In genomic region chr2:230865766-230866703, GRCh38 we compare ENCODE assay signal across 9 cellular contexts. TPM values are rescaled to one million over a fixed set of nuclear protein-coding genes. Genes with fewer than 3 reads are reported as not detected.
DNase-seq lines count a peak whose midpoint lies in the region; ATAC-seq and TF ChIP-seq lines count a peak whose summit lies in the region.
"Had no signal": no experiment of that assay in that cellular context is flagged by ENCODE, and none has a peak within 500 bp of the region (broad histone marks: within the 10 kb centered on the region; RNA-seq: fewer than 3 reads in every experiment).

No MANE protein-coding gene starts in this region.

- H3K36me3 ChIP-seq in GM23338 (ENCODE audit: insufficient read depth): no peaks in the 10 kb centered on the region

- peaks cover 65% of the 10 kb centered on the region for H3K4me1 ChIP-seq in GM23338 (ENCODE audit: insufficient read depth)

- DNase-seq in AG08395 (ENCODE audit: low spot score) (peak; percentile 41), GM23338 (ENCODE audit: low spot score) (peak; percentile 55), glomerular visceral epithelial cell (ENCODE audit: extremely low spot score) (peak; percentile 50), posterior cingulate gyrus (peak in 8 of 10 donors; percentile 53 to 93 (median 67))
- no peak for DNase-seq in activated T-helper 1 cell treated with anti-CD3 and anti-CD28 coated beads, Interleukin-12 subunit alpha, Interleukin-12 subunit beta, Interleukin-2, Interleukin-4 antibody, amounts not matched to agents 30 ng/mL and 10 ng/mL and 1 ng/mL, durations not matched to agents 14 hours and 24 hours and 36 hours (ENCODE audit: low spot score)
- DNase-seq: left cardiac atrium had no signal

- H3K27me3 ChIP-seq in GM23338 (ENCODE audit: insufficient read depth): no peaks in the 10 kb centered on the region

- TF ChIP-seq CTCF in GM23338 (conservative IDR thresholded peaks at IDR 0.05; ENCODE audit: low read depth in 2 of 2): no peak

- H3K27ac Mint-ChIP-seq in GM23338: peak overlapping the region; percentile 92
- H3K27ac Mint-ChIP-seq in activated T-helper 1 cell treated with anti-CD3 and anti-CD28 coated beads, Interleukin-12 subunit alpha, Interleukin-12 subunit beta, Interleukin-2, Interleukin-4 antibody, amounts not matched to agents 30 ng/mL and 10 ng/mL and 1 ng/mL, durations not matched to agents 14 hours and 24 hours and 36 hours: no peak overlapping the region

- intact Hi-C loops in activated T-helper 1 cell treated with anti-CD3 and anti-CD28 coated beads, Interleukin-12 subunit alpha, Interleukin-12 subunit beta, Interleukin-2, Interleukin-4 antibody, amounts not matched to agents 30 ng/mL and 10 ng/mL and 1 ng/mL, durations not matched to agents 14 hours and 24 hours and 36 hours (cut with micrococcal nuclease): no loop called here
- intact Hi-C loops in posterior cingulate gyrus (cut with DNase I): no loop called here

- no peaks in the 10 kb centered on the region for H3K9me2 ChIP-seq in GM23338 (ENCODE audit: insufficient read depth)

- H3K4me1 Mint-ChIP-seq in GM23338: peaks cover 76% of the 10 kb centered on the region
- peaks cover 23% of the 10 kb centered on the region for H3K4me1 Mint-ChIP-seq in activated T-helper 1 cell treated with anti-CD3 and anti-CD28 coated beads, Interleukin-12 subunit alpha, Interleukin-12 subunit beta, Interleukin-2, Interleukin-4 antibody, amounts not matched to agents 30 ng/mL and 10 ng/mL and 1 ng/mL, durations not matched to agents 14 hours and 24 hours and 36 hours (ENCODE audit: low read depth)

- peaks cover 62% of the 10 kb centered on the region for H3K79me2 ChIP-seq in GM23338 (replicated peaks; ENCODE audit: insufficient read depth)

- peak; percentile 1 for ATAC-seq in GM23338
- no peak for ATAC-seq in GM18873 (IDR thresholded peaks at IDR 0.05; ENCODE audit: low FRiP score, unreplicated experiment)
- ATAC-seq in HG02571 (IDR thresholded peaks at IDR 0.05; ENCODE audit: unreplicated experiment): no peak
- no peak for ATAC-seq in HG03135 (IDR thresholded peaks at IDR 0.05; ENCODE audit: unreplicated experiment)

- peak overlapping the region; percentile 97 for H3K27ac ChIP-seq in GM23338 (ENCODE audit: low read depth)

- H3K9me3 Mint-ChIP-seq in GM23338: no peaks in the 10 kb centered on the region
- H3K9me3 Mint-ChIP-seq in activated T-helper 1 cell treated with anti-CD3 and anti-CD28 coated beads, Interleukin-12 subunit alpha, Interleukin-12 subunit beta, Interleukin-2, Interleukin-4 antibody, amounts not matched to agents 30 ng/mL and 10 ng/mL and 1 ng/mL, durations not matched to agents 14 hours and 24 hours and 36 hours: no peaks in the 10 kb centered on the region

- peaks cover 9% of the 10 kb centered on the region; the same call in 1 of the 2 replicates for H3F3A ChIP-seq in GM23338 (replicated peaks; ENCODE audit: low read depth)

- H3K36me3 Mint-ChIP-seq in GM23338 (ENCODE audit: low read depth): peaks cover 18% of the 10 kb centered on the region; the same call in 2 of the 3 replicates
- H3K36me3 Mint-ChIP-seq in activated T-helper 1 cell treated with anti-CD3 and anti-CD28 coated beads, Interleukin-12 subunit alpha, Interleukin-12 subunit beta, Interleukin-2, Interleukin-4 antibody, amounts not matched to agents 30 ng/mL and 10 ng/mL and 1 ng/mL, durations not matched to agents 14 hours and 24 hours and 36 hours (ENCODE audit: low read depth): no peaks in the 10 kb centered on the region

- H2AFZ ChIP-seq in GM23338: no peak overlapping the region

- peak overlapping the region; percentile 88 for H3K4me2 ChIP-seq in GM23338

- peak overlapping the region; percentile 98 for H3K4me3 ChIP-seq in GM23338

- peak overlapping the region; percentile 92 for H3K4me3 Mint-ChIP-seq in GM23338
- peak overlapping the region; percentile 37 for H3K4me3 Mint-ChIP-seq in activated T-helper 1 cell treated with anti-CD3 and anti-CD28 coated beads, Interleukin-12 subunit alpha, Interleukin-12 subunit beta, Interleukin-2, Interleukin-4 antibody, amounts not matched to agents 30 ng/mL and 10 ng/mL and 1 ng/mL, durations not matched to agents 14 hours and 24 hours and 36 hours

- peaks cover 31% of the 10 kb centered on the region for H3K27me3 Mint-ChIP-seq in GM23338 (ENCODE audit: insufficient read depth, low read depth, poor library complexity)
- peaks cover 60% of the 10 kb centered on the region for H3K27me3 Mint-ChIP-seq in activated T-helper 1 cell treated with anti-CD3 and anti-CD28 coated beads, Interleukin-12 subunit alpha, Interleukin-12 subunit beta, Interleukin-2, Interleukin-4 antibody, amounts not matched to agents 30 ng/mL and 10 ng/mL and 1 ng/mL, durations not matched to agents 14 hours and 24 hours and 36 hours (ENCODE audit: insufficient read depth)

- peaks cover 20% of the 10 kb centered on the region for H4K20me1 ChIP-seq in GM23338 (replicated peaks; ENCODE audit: insufficient read depth)

TF ChIP-seq in GM23338, 12 proteins besides CTCF, POLR2A, EP300 and RAD21 (continues in another document):
- TF ChIP-seq ZNF331 (CRISPR knock-in tag; IDR thresholded peaks at IDR 0.05; ENCODE audit: low read depth): no peak
- TF ChIP-seq EZH2phosphoT487 (IDR thresholded peaks at IDR 0.05; ENCODE audit: unreplicated experiment): no peak
- no peak for TF ChIP-seq ZNF114 (CRISPR knock-in tag; IDR thresholded peaks at IDR 0.05)
- TF ChIP-seq JUNB (IDR thresholded peaks at IDR 0.05; ENCODE audit: unreplicated experiment): no peak
- TF ChIP-seq REST (IDR thresholded peaks at IDR 0.05; ENCODE audit: unreplicated experiment): no peak
- TF ChIP-seq STAT1 (IDR thresholded peaks at IDR 0.05; ENCODE audit: unreplicated experiment): no peak
- TF ChIP-seq ETS1 (IDR thresholded peaks at IDR 0.05): no peak
- TF ChIP-seq NANOG (IDR thresholded peaks at IDR 0.05; ENCODE audit: borderline replicate concordance): no peak

RNA-seq across cellular contexts. Expression of gene ITM2C, which starts 1.3 kb away (rescaled TPM):
- 314 and 367 TPM in 2 replicates for total RNA-seq in GM23338 (2014; rRNA removed; shearing (Covaris generic))
- polyA plus RNA-seq in GM23338 (2016; fragmentation: Nextera tagmentation; extraction: Ambion mirVana): 240 and 241 TPM in 2 replicates
- 4.2 and 5.2 TPM in 2 replicates for total RNA-seq in activated T-helper 1 cell treated with anti-CD3 and anti-CD28 coated beads, Interleukin-12 subunit alpha, Interleukin-12 subunit beta, Interleukin-2, Interleukin-4 antibody, amounts not matched to agents 30 ng/mL and 10 ng/mL and 1 ng/mL, durations not matched to agents 14 hours and 24 hours and 36 hours

RNA-seq across cellular contexts. Expression of gene GPR55, which starts 59.0 kb away (rescaled TPM):
- total RNA-seq in GM23338 (2014; rRNA removed; shearing (Covaris generic)): not detected in 2 replicates
- not detected in 2 replicates for polyA plus RNA-seq in GM23338 (2016; fragmentation: Nextera tagmentation; extraction: Ambion mirVana)
- 0.13 and 0.29 TPM in 2 replicates for total RNA-seq in activated T-helper 1 cell treated with anti-CD3 and anti-CD28 coated beads, Interleukin-12 subunit alpha, Interleukin-12 subunit beta, Interleukin-2, Interleukin-4 antibody, amounts not matched to agents 30 ng/mL and 10 ng/mL and 1 ng/mL, durations not matched to agents 14 hours and 24 hours and 36 hours

Comparison
In these comparisons a context has a peak if more than half of its experiments do, and no peak if none do; other contexts are left out.
1. RNA of gene ITM2C, which starts 1.3 kb away (total RNA-seq): 314 to 367 TPM in GM23338; 4.2 to 5.2 TPM in activated T-helper 1 cell treated with anti-CD3 and anti-CD28 coated beads, Interleukin-12 subunit alpha, Interleukin-12 subunit beta, Interleukin-2, Interleukin-4 antibody, amounts not matched to agents 30 ng/mL and 10 ng/mL and 1 ng/mL, durations not matched to agents 14 hours and 24 hours and 36 hours; every median in the first group is over 10 times any median in the second.